In genomic region chr2:70990216-70990615, GRCh38 we compare ENCODE assay signal across 16 cellular contexts. TPM values are rescaled to one million over a fixed set of nuclear protein-coding genes. Genes with fewer than 3 reads are reported as not detected.
DNase-seq lines count a peak whose midpoint lies in the region; ATAC-seq and TF ChIP-seq lines count a peak whose summit lies in the region.
"Had no signal": no experiment of that assay in that cellular context is flagged by ENCODE, and none has a peak within 500 bp of the region (broad histone marks: within the 10 kb centered on the region; RNA-seq: fewer than 3 reads in every experiment).

No MANE protein-coding gene starts in this region.

- ATAC-seq in activated CD4-positive, alpha-beta T cell treated with anti-CD3 and anti-CD28 coated beads for 36 hours, result no peak
- no peak for ATAC-seq in body of pancreas

- H3K9me3 ChIP-seq in body of pancreas, result no peaks in the 10 kb centered on the region
- H3K9me3 ChIP-seq: BLaER1, Caco-2 had no signal

- no peak overlapping the region for H3K4me3 Mint-ChIP-seq in activated CD4-positive, alpha-beta T cell treated with anti-CD3 and anti-CD28 coated beads for 36 hours
- H3K4me3 Mint-ChIP-seq in activated CD4-positive, alpha-beta T cell treated with anti-CD3 and anti-CD28 coated beads, Interleukin-2, amount 10 ng/mL, durations not matched to agents 24 days and 14 days, result no peak overlapping the region
- peak overlapping the region; percentile 19 for H3K4me3 Mint-ChIP-seq in neural crest cell

- CTCF ChIA-PET in activated CD4-positive, alpha-beta T cell treated with anti-CD3 and anti-CD28 coated beads for 36 hours (lab: Charles Lee), result interaction anchor here (1.1 to 1.5 kb wide), 2 partner anchors 12 to 26 kb away, joined by 3 to 4 read pairs; partner anchors contain the start of gene ANKRD53

- 79 to 83% methylated on average over 5 of the region's 5 CpGs for WGBS in body of pancreas, 2 donors

- H3K27ac ChIP-seq in body of pancreas, result no peak overlapping the region
- H3K27ac ChIP-seq: 22Rv1, BLaER1, GM23248 had no signal

- peaks cover 0 to 13% of the 10 kb centered on the region in 2 donors for H3K36me3 ChIP-seq in body of pancreas (replicated peaks in 1 of 2; ENCODE audit: insufficient read depth in 1 of 2, low read depth in 2 of 2)

- H3K27me3 ChIP-seq in body of pancreas, result no peaks in the 10 kb centered on the region
- H3K27me3 ChIP-seq: BLaER1 had no signal

- H3K4me3 ChIP-seq in body of pancreas, result no peak overlapping the region
- H3K4me3 ChIP-seq: BLaER1, GM23248 had no signal

- H3K27me3 Mint-ChIP-seq in activated CD4-positive, alpha-beta T cell treated with anti-CD3 and anti-CD28 coated beads for 36 hours, result no peaks in the 10 kb centered on the region
- no peaks in the 10 kb centered on the region for H3K27me3 Mint-ChIP-seq in activated CD4-positive, alpha-beta T cell treated with anti-CD3 and anti-CD28 coated beads, Interleukin-2, amount 10 ng/mL, durations not matched to agents 24 days and 14 days
- H3K27me3 Mint-ChIP-seq in neural crest cell (ENCODE audit: low read depth), result peaks cover 5% of the 10 kb centered on the region
- H3K27me3 Mint-ChIP-seq: CD8-positive, alpha-beta memory T cell had no signal

- POLR2A ChIA-PET in activated CD4-positive, alpha-beta T cell treated with anti-CD3 and anti-CD28 coated beads for 36 hours (lab: Charles Lee), result interaction anchor here (0.7 kb wide), 1 partner anchor 9 kb away, joined by 3 read pairs; no protein-coding TSS in a partner anchor

- no peak for TF ChIP-seq CTCF in neural crest cell (conservative IDR thresholded peaks at IDR 0.05)
- TF ChIP-seq CTCF in body of pancreas (IDR thresholded peaks at IDR 0.05), result no peak

- intact Hi-C loops in activated CD4-positive, alpha-beta T cell treated with anti-CD3 and anti-CD28 coated beads for 36 hours (cut with DNase I, micrococcal nuclease), result loop anchor here in 1 of 2 experiments (10.0 kb wide), 1 partner anchor 1835 kb away; the partner anchor contains the start of gene EXOC6B
- intact Hi-C loops in activated CD4-positive, alpha-beta T cell treated with anti-CD3 and anti-CD28 coated beads, Interleukin-2, amount 10 ng/mL, durations not matched to agents 24 days and 14 days (cut with micrococcal nuclease), result loop anchor here (10.0 kb wide), 1 partner anchor 235 kb away; the partner anchor contains the start of gene PAIP2B
- intact Hi-C loops in body of pancreas (cut with DNase I), result no loop called here

- H3K27ac Mint-ChIP-seq in activated CD4-positive, alpha-beta T cell treated with anti-CD3 and anti-CD28 coated beads for 36 hours, result no peak overlapping the region
- no peak overlapping the region for H3K27ac Mint-ChIP-seq in activated CD4-positive, alpha-beta T cell treated with anti-CD3 and anti-CD28 coated beads, Interleukin-2, amount 10 ng/mL, durations not matched to agents 24 days and 14 days
- H3K27ac Mint-ChIP-seq in neural crest cell (ENCODE audit: unreplicated experiment), result peak overlapping the region; percentile 45

- TF ChIP-seq POLR2A in body of pancreas (IDR thresholded peaks at IDR 0.05), result no peak

- no peaks in the 10 kb centered on the region for H3K9me3 Mint-ChIP-seq in activated CD4-positive, alpha-beta T cell treated with anti-CD3 and anti-CD28 coated beads for 36 hours (ENCODE audit: low read depth)
- no peaks in the 10 kb centered on the region for H3K9me3 Mint-ChIP-seq in activated CD4-positive, alpha-beta T cell treated with anti-CD3 and anti-CD28 coated beads, Interleukin-2, amount 10 ng/mL, durations not matched to agents 24 days and 14 days
- H3K9me3 Mint-ChIP-seq in neural crest cell, result no peaks in the 10 kb centered on the region
- H3K9me3 Mint-ChIP-seq: CD8-positive, alpha-beta memory T cell had no signal

- peaks cover 24% of the 10 kb centered on the region for H3K4me1 Mint-ChIP-seq in activated CD4-positive, alpha-beta T cell treated with anti-CD3 and anti-CD28 coated beads for 36 hours
- peaks cover 26% of the 10 kb centered on the region for H3K4me1 Mint-ChIP-seq in activated CD4-positive, alpha-beta T cell treated with anti-CD3 and anti-CD28 coated beads, Interleukin-2, amount 10 ng/mL, durations not matched to agents 24 days and 14 days
- H3K4me1 Mint-ChIP-seq in neural crest cell, result peaks cover 28% of the 10 kb centered on the region

- peaks cover 38% of the 10 kb centered on the region for H3K36me3 Mint-ChIP-seq in activated CD4-positive, alpha-beta T cell treated with anti-CD3 and anti-CD28 coated beads for 36 hours (ENCODE audit: low read depth)
- peaks cover 60% of the 10 kb centered on the region for H3K36me3 Mint-ChIP-seq in activated CD4-positive, alpha-beta T cell treated with anti-CD3 and anti-CD28 coated beads, Interleukin-2, amount 10 ng/mL, durations not matched to agents 24 days and 14 days (ENCODE audit: low read depth)
- H3K36me3 Mint-ChIP-seq in neural crest cell (ENCODE audit: low read depth), result peaks cover 12% of the 10 kb centered on the region

- DNase-seq in activated CD4-positive, alpha-beta T cell treated with anti-CD3 and anti-CD28 coated beads for 36 hours, result peak; percentile 1
- no peak for DNase-seq in activated CD4-positive, alpha-beta T cell treated with anti-CD3 and anti-CD28 coated beads, Interleukin-2, amount 10 ng/mL, durations not matched to agents 24 days and 14 days
- peak; percentile 0 for DNase-seq in AG20443 (ENCODE audit: low spot score)
- DNase-seq in islet precursor cell, result peak; percentile 23
- DNase-seq in neural crest cell (ENCODE audit: low read depth, low spot score), result no peak
- no peak for DNase-seq in body of pancreas
- DNase-seq in iPS-NIHi7 (ENCODE audit: extremely low spot score), result no peak
- DNase-seq in effector CD4-positive, alpha-beta T cell, result no peak
- DNase-seq: AML-193; Caco-2; CD8-positive, alpha-beta memory T cell; DND-41; GDM1; GM23248 had no signal

- peaks cover 21% of the 10 kb centered on the region for H3K4me1 ChIP-seq in body of pancreas

RNA-seq across cellular contexts. Expression of gene TEX261, which starts 4.5 kb away (rescaled TPM):
- 10 to 100 TPM; 39.1 to 48.5 TPM for total RNA-seq in activated CD4-positive, alpha-beta T cell treated with anti-CD3 and anti-CD28 coated beads for 36 hours
- total RNA-seq in activated CD4-positive, alpha-beta T cell treated with anti-CD3 and anti-CD28 coated beads, Interleukin-2, amount 10 ng/mL, durations not matched to agents 24 days and 14 days, result 81.7 and 88.8 TPM in 2 replicates
- total RNA-seq in neural crest cell, result 57.2 and 58.4 TPM in 2 replicates
- 10 to 100 TPM; 16.6 to 19.1 TPM for total RNA-seq in body of pancreas

RNA-seq across cellular contexts. Expression of gene ANKRD53, which starts 11.8 kb away (rescaled TPM):
- total RNA-seq in activated CD4-positive, alpha-beta T cell treated with anti-CD3 and anti-CD28 coated beads for 36 hours, result under 1 TPM in 1 of 2 experiments, not detected in 1; 0.14 TPM
- total RNA-seq in activated CD4-positive, alpha-beta T cell treated with anti-CD3 and anti-CD28 coated beads, Interleukin-2, amount 10 ng/mL, durations not matched to agents 24 days and 14 days, result not detected in 2 replicates
- 1.2 and 1.7 TPM in 2 replicates for total RNA-seq in neural crest cell
- total RNA-seq in body of pancreas, result 10 to 100 TPM in 1 of 2 donors, 1 to 10 TPM in 1; 4.7 to 10.2 TPM
- total RNA-seq: GM23248 had no signal

RNA-seq across cellular contexts. Expression of gene ATP6V1B1, which starts 54.5 kb away (rescaled TPM):
- not detected for total RNA-seq in activated CD4-positive, alpha-beta T cell treated with anti-CD3 and anti-CD28 coated beads for 36 hours
- not detected in 2 replicates for total RNA-seq in activated CD4-positive, alpha-beta T cell treated with anti-CD3 and anti-CD28 coated beads, Interleukin-2, amount 10 ng/mL, durations not matched to agents 24 days and 14 days
- total RNA-seq in neural crest cell, result 4.3 and 4.6 TPM in 2 replicates
- 10 to 100 TPM in 1 of 2 donors, 1 to 10 TPM in 1; 9.9 to 17.9 TPM for total RNA-seq in body of pancreas
- total RNA-seq: CD8-positive, alpha-beta memory T cell; GM23248 had no signal

Comparison
In these comparisons a context has a peak if more than half of its experiments do, and no peak if none do; other contexts are left out.
1. DNase-seq: peak in activated CD4-positive, alpha-beta T cell treated with anti-CD3 and anti-CD28 coated beads for 36 hours (single experiment), AG20443 (single experiment) and islet precursor cell (single experiment); none in activated CD4-positive, alpha-beta T cell treated with anti-CD3 and anti-CD28 coated beads, Interleukin-2, amount 10 ng/mL, durations not matched to agents 24 days and 14 days (single experiment), neural crest cell (single experiment), body of pancreas (0 of 4), iPS-NIHi7 (single experiment) and effector CD4-positive, alpha-beta T cell (single experiment).